ENCODE assay signal across 8 cellular contexts in the genomic region with DNA sequence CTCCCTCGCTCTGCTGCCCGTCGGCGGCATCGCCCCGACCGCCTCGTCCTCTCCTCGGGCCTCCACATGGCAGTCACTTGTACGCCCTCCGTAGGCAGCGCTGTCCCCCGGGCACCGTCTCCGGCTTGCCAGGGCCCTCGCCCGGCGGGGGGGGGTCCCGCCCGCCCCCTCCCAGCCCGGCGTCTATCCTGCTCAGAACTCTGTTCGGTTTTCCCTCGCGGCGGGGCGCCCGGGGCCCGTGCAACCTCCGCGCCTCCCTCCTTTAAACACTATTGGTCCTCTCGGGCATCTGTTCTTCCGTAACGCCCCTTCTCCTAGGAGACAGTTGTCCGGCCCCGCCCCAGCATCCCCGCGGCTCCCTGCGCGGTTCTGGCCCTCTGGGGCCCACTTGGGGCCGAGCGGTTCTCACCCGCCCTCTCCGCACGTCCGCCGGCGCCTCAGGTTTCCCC. TPM values are rescaled to one million over a fixed set of nuclear protein-coding genes. Genes with fewer than 3 reads are reported as not detected.
DNase-seq lines count a peak whose midpoint lies in the region; ATAC-seq and TF ChIP-seq lines count a peak whose summit lies in the region.

No MANE protein-coding gene starts in this region.

- H3K9me3 ChIP-seq in right lobe of liver, result no peaks in the 10 kb centered on the region

- peak overlapping the region; percentile 81 to 96 (median 95) for H3K4me3 ChIP-seq in right lobe of liver

- peaks cover 0 to 7% (median 0%) of the 10 kb centered on the region in 4 donors for H3K4me1 ChIP-seq in right lobe of liver

- POLR2A ChIA-PET in activated CD4-positive, alpha-beta T cell treated with anti-CD3 and anti-CD28 coated beads, Interleukin-2, amount 10 ng/mL, durations not matched to agents 7 days and 5 days (lab: Charles Lee), result no interaction called here

- peaks cover 21% of the 10 kb centered on the region for H3K36me3 Mint-ChIP-seq in activated CD4-positive, alpha-beta T cell treated with anti-CD3 and anti-CD28 coated beads, Interleukin-2, amount 10 ng/mL, durations not matched to agents 7 days and 5 days (ENCODE audit: low read depth)

- ATAC-seq in GM19025 (IDR thresholded peaks at IDR 0.05; ENCODE audit: low read depth, unreplicated experiment) (peak; percentile 53), HG03280 (IDR thresholded peaks at IDR 0.05; ENCODE audit: unreplicated experiment) (peak; percentile 43), right lobe of liver (peak; percentile 70 to 75 (median 74))

- no peak for TF ChIP-seq CTCF in AG09319 (IDR thresholded peaks at IDR 0.05; ENCODE audit: low read depth, low read length)
- TF ChIP-seq CTCF in right lobe of liver (IDR thresholded peaks at IDR 0.05), result no peak

- H3K27me3 Mint-ChIP-seq in activated CD4-positive, alpha-beta T cell treated with anti-CD3 and anti-CD28 coated beads, Interleukin-2, amount 10 ng/mL, durations not matched to agents 7 days and 5 days, result no peaks in the 10 kb centered on the region

- H3K36me3 ChIP-seq in right lobe of liver, result peaks cover 0 to 11% (median 0%) of the 10 kb centered on the region in 4 donors

- H3K4me1 Mint-ChIP-seq in activated CD4-positive, alpha-beta T cell treated with anti-CD3 and anti-CD28 coated beads, Interleukin-2, amount 10 ng/mL, durations not matched to agents 7 days and 5 days, result peaks cover 36% of the 10 kb centered on the region

- 1% methylated on average over 12 of the region's 48 CpGs for WGBS in right lobe of liver (ENCODE audit: insufficient coverage, low coverage, low lambda C conversion rate, missing lambda C conversion rate)

- H3K27ac Mint-ChIP-seq in activated CD4-positive, alpha-beta T cell treated with anti-CD3 and anti-CD28 coated beads, Interleukin-2, amount 10 ng/mL, durations not matched to agents 7 days and 5 days, result peak overlapping the region; percentile 94

- no peaks in the 10 kb centered on the region for H3K9me3 Mint-ChIP-seq in activated CD4-positive, alpha-beta T cell treated with anti-CD3 and anti-CD28 coated beads, Interleukin-2, amount 10 ng/mL, durations not matched to agents 7 days and 5 days

- TF ChIP-seq POLR2A in right lobe of liver (IDR thresholded peaks at IDR 0.05), result no peak

- H3K27me3 ChIP-seq in right lobe of liver, result no peaks in the 10 kb centered on the region

- CTCF ChIA-PET in activated CD4-positive, alpha-beta T cell treated with anti-CD3 and anti-CD28 coated beads, Interleukin-2, amount 10 ng/mL, durations not matched to agents 7 days and 5 days (lab: Charles Lee), result no interaction called here

- DNase-seq in AG09319 (ENCODE audit: extremely low read depth, low read depth), result peak; percentile 30
- DNase-seq in NCI-H446 (lab: John Stamatoyannopoulos, UW), result peak; percentile 5 to 49
- DNase-seq in activated CD4-positive, alpha-beta T cell treated with anti-CD3 and anti-CD28 coated beads, Interleukin-2, amount 10 ng/mL, durations not matched to agents 7 days and 5 days, result peak; percentile 81
- DNase-seq in dermis blood vessel endothelial cell, result peak; percentile 71
- peak; percentile 65 to 74 (median 68) for DNase-seq in right lobe of liver
- peak; percentile 76 for DNase-seq in stimulated activated CD4-positive, alpha-beta T cell treated with anti-CD3 and anti-CD28 coated beads, Interleukin-4, amount 100 ng/mL, for 24 hours

- peak overlapping the region in 2 of 3 donors; percentile 43 to 69 for H3K27ac ChIP-seq in right lobe of liver

- intact Hi-C loops in right lobe of liver (cut with DNase I), result no loop called here

- peak overlapping the region; percentile 93 for H3K4me3 Mint-ChIP-seq in activated CD4-positive, alpha-beta T cell treated with anti-CD3 and anti-CD28 coated beads, Interleukin-2, amount 10 ng/mL, durations not matched to agents 7 days and 5 days

RNA-seq across cellular contexts. Expression of gene ODF2, which starts 0.8 kb away (rescaled TPM):
- total RNA-seq in activated CD4-positive, alpha-beta T cell treated with anti-CD3 and anti-CD28 coated beads, Interleukin-2, amount 10 ng/mL, durations not matched to agents 7 days and 5 days, result 10 to 100 TPM; 64.9 to 68.4 TPM
- total RNA-seq in dermis blood vessel endothelial cell (44.2 and 55.7 TPM in 2 replicates), right lobe of liver (10 to 100 TPM in 3 of 6 experiments, 1 to 10 TPM in 3; 5.5 to 17.1 (median 10.8) TPM)

RNA-seq across cellular contexts. Expression of gene CERCAM, which starts 36.0 kb away (rescaled TPM):
- total RNA-seq in activated CD4-positive, alpha-beta T cell treated with anti-CD3 and anti-CD28 coated beads, Interleukin-2, amount 10 ng/mL, durations not matched to agents 7 days and 5 days, result under 1 TPM; 0.17 to 0.37 TPM
- total RNA-seq in dermis blood vessel endothelial cell (25.4 and 32.9 TPM in 2 replicates), right lobe of liver (1 to 10 TPM; 1.3 to 3.1 (median 2.2) TPM)

RNA-seq across cellular contexts. Expression of gene GLE1, which starts 47.9 kb away (rescaled TPM):
- 10 to 100 TPM; 47.3 to 49.6 TPM for total RNA-seq in activated CD4-positive, alpha-beta T cell treated with anti-CD3 and anti-CD28 coated beads, Interleukin-2, amount 10 ng/mL, durations not matched to agents 7 days and 5 days
- total RNA-seq in dermis blood vessel endothelial cell (19.4 and 34.2 TPM in 2 replicates), right lobe of liver (10 to 100 TPM; 10.5 to 15.9 (median 13.2) TPM)

Comparison
In these comparisons a context has a peak if more than half of its experiments do, and no peak if none do; other contexts are left out.
1. Peak in every context shown above with its lines: DNase-seq, ATAC-seq, H3K4me3 ChIP-seq and H3K27ac ChIP-seq.
2. DNase-seq: peak in every context shown above with its lines; median percentile 81 in activated CD4-positive, alpha-beta T cell treated with anti-CD3 and anti-CD28 coated beads, Interleukin-2, amount 10 ng/mL, durations not matched to agents 7 days and 5 days; 76 in stimulated activated CD4-positive, alpha-beta T cell treated with anti-CD3 and anti-CD28 coated beads, Interleukin-4, amount 100 ng/mL, for 24 hours; 71 in dermis blood vessel endothelial cell; 68 in right lobe of liver; 30 in AG09319; 27 in NCI-H446.